In the genomic region with DNA sequence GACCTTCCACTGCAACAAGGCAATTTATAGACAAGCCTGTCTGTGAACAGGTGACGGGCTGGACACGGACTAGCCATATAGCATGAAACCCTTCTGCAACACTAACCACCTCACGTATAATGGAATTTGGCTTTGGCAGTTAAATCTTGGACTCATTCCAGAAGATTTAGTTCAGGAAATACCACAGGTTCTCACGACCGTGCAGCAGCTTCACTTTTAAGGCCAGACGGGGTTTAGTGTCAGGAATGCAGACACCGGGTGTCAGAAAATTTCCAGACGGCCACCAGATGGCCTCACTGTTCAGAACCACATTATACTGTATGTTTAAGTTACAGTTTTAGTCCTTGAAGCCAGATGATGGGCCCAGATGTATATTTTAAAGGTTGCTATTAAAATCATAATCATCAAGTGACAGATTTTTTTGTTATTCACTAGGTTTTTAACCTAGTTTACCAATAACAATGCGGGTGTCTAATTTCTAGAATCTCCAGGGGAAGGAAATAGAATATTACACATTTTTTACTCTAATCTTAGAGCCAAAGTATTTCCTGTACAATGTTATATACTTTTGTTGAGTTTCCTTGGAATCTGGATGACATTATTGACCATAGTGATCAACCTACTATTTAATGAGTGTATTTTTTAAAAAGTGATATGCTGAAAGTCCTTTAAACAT, we compare ENCODE assay signal across 8 cellular contexts.
DNase-seq lines count a peak whose midpoint lies in the region; ATAC-seq, FAIRE-seq and TF ChIP-seq lines count a peak whose summit lies in the region.

No MANE protein-coding gene starts in this region.

- H3K4me3 ChIP-seq in cardiac fibroblast (replicated peaks in 1 of 2; ENCODE audit: low read depth in 2 of 2, low read length in 2 of 2) (no peak overlapping the region), kidney (ENCODE audit: low read length in 2 of 2) (peak overlapping the region in 1 of 2 donors; percentile 9)

- TF ChIP-seq CTCF in cardiac fibroblast (IDR thresholded peaks at IDR 0.05; ENCODE audit: low read depth, low read length) (peak; percentile 65), kidney (IDR thresholded peaks at IDR 0.05; ENCODE audit: borderline replicate concordance, extremely low read depth, insufficient read depth) (peak; percentile 58)

- H3K9me3 ChIP-seq in kidney (ENCODE audit: control insufficient read depth in 1 of 2, low read length in 2 of 2): no peaks in the 10 kb centered on the region

- no peak overlapping the region for H3K9ac ChIP-seq in kidney (ENCODE audit: low read length in 2 of 2)

- H3K4me1 ChIP-seq in kidney (ENCODE audit: control insufficient read depth in 1 of 2, insufficient read depth in 1 of 2, low read depth in 1 of 2, low read length in 2 of 2): no peaks in the 10 kb centered on the region

- DNase-seq in A172 (ENCODE audit: low spot score): peak; percentile 74
- peak; percentile 14 for DNase-seq in NCI-H2081 treated with DMSO at 0.1 percent for 48 hours (lab: John Stamatoyannopoulos, UW)
- DNase-seq in cardiac fibroblast (ENCODE audit: low read depth in 2 of 2): peak; percentile 88 to 89
- DNase-seq in kidney: no peak
- DNase-seq in stimulated activated CD4-positive, alpha-beta T cell treated with anti-CD3 and anti-CD28 coated beads, Interleukin-2, amount 100 ng/mL, for 48 hours: peak; percentile 35 to 49

- FAIRE-seq in TTC549 (lab: Jason Lieb, UNC): peak; percentile 61
- FAIRE-seq in kidney (lab: Jason Lieb, UNC): peak; percentile 42

- TF ChIP-seq POLR2A in GM18505 (IDR thresholded peaks at IDR 0.05; ENCODE audit: borderline replicate concordance, extremely low read depth, insufficient read depth, insufficient read length): no peak

- H3K27ac ChIP-seq in kidney (ENCODE audit: low read depth in 2 of 2, low read length in 2 of 2): no peak overlapping the region

- intact Hi-C loops in kidney (cut with DNase I): no loop called here

- H3K36me3 ChIP-seq in kidney (ENCODE audit: control insufficient read depth in 1 of 2, insufficient read depth in 2 of 2, low read length in 2 of 2): no peaks in the 10 kb centered on the region

- ATAC-seq in GM18505 (IDR thresholded peaks at IDR 0.05; ENCODE audit: unreplicated experiment) (peak; percentile 82), HG02973 (IDR thresholded peaks at IDR 0.05; ENCODE audit: unreplicated experiment) (peak; percentile 80)
